In the genomic region with DNA sequence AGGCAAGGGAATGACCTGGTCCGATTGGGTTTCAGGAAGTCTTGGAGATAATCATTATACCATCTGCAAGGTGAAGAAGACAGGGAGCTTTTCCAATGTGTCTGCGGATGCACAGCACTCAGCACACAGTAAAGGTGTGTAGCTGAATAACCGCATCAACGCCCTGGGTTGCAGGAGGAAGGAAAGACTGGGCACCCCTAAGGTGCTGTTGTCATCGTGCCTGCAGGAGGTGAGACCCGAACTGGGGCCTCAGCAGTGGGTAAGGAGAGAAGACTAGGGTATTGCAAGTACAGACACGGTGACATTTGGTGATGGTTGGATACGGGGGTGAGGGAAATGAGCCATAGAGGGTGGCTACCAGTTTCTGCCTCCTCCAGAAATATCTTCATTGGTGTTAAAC, we compare ENCODE assay signal across 1 cellular context.
TF ChIP-seq lines count a peak whose summit lies in the region.

No MANE protein-coding gene starts in this region.

TF ChIP-seq in HCT116, 20 proteins besides CTCF, POLR2A, EP300 and RAD21 (continued from another document):
- TF ChIP-seq, protein P1, sequence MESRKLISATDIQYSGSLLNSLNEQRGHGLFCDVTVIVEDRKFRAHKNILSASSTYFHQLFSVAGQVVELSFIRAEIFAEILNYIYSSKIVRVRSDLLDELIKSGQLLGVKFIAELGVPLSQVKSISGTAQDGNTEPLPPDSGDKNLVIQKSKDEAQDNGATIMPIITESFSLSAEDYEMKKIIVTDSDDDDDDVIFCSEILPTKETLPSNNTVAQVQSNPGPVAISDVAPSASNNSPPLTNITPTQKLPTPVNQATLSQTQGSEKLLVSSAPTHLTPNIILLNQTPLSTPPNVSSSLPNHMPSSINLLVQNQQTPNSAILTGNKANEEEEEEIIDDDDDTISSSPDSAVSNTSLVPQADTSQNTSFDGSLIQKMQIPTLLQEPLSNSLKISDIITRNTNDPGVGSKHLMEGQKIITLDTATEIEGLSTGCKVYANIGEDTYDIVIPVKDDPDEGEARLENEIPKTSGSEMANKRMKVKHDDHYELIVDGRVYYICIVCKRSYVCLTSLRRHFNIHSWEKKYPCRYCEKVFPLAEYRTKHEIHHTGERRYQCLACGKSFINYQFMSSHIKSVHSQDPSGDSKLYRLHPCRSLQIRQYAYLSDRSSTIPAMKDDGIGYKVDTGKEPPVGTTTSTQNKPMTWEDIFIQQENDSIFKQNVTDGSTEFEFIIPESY (IDR thresholded peaks at IDR 0.05; ENCODE audit: extremely low read depth, insufficient replicate concordance, low read length), result no peak
- TF ChIP-seq, protein P2, sequence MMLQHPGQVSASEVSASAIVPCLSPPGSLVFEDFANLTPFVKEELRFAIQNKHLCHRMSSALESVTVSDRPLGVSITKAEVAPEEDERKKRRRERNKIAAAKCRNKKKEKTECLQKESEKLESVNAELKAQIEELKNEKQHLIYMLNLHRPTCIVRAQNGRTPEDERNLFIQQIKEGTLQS (IDR thresholded peaks at IDR 0.05), result no peak
- no peak for TF ChIP-seq EGR1 (IDR thresholded peaks at IDR 0.05; ENCODE audit: low read depth)
- no peak for TF ChIP-seq CBX3 (IDR thresholded peaks at IDR 0.05; ENCODE audit: low read depth)
- TF ChIP-seq JUND (IDR thresholded peaks at IDR 0.05), result no peak
- no peak for TF ChIP-seq EZH2 (IDR thresholded peaks at IDR 0.05)
- TF ChIP-seq TCF7L2 (IDR thresholded peaks at IDR 0.05; ENCODE audit: borderline replicate concordance, extremely low read depth, insufficient read depth, insufficient read length), result no peak
- no peak for TF ChIP-seq POLR2AphosphoS5 (IDR thresholded peaks at IDR 0.05; ENCODE audit: low read depth, low read length)
- no peak for TF ChIP-seq SRF (IDR thresholded peaks at IDR 0.05; ENCODE audit: low read depth)
- no peak for TF ChIP-seq ZNF274 (IDR thresholded peaks at IDR 0.05; ENCODE audit: low read depth, low read length)
- no peak for TF ChIP-seq SP1 (IDR thresholded peaks at IDR 0.05; ENCODE audit: low read depth)
- TF ChIP-seq FOSL1 (IDR thresholded peaks at IDR 0.05; ENCODE audit: low read depth), result no peak
- no peak for TF ChIP-seq ZFX (IDR thresholded peaks at IDR 0.05)
